10 cellular contexts compared by ENCODE assay signal in genomic region chr2:54287532-54287931, GRCh38. TPM values are rescaled to one million over a fixed set of nuclear protein-coding genes. Genes with fewer than 3 reads are reported as not detected.
"Had no signal": no experiment of that assay in that cellular context is flagged by ENCODE, and none has a peak within 500 bp of the region (broad histone marks: within the 10 kb centered on the region; RNA-seq: fewer than 3 reads in every experiment).

No MANE protein-coding gene starts in this region.

- H3K4me3 ChIP-seq: breast epithelium, esophagus squamous epithelium had no signal

- H3K27ac ChIP-seq: esophagus squamous epithelium had no signal

- H3K36me3 ChIP-seq: breast epithelium, esophagus squamous epithelium had no signal

- DNase-seq: activated effector memory CD4-positive, alpha-beta T cell treated with Interleukin-2 at 50 U/mL for 16 hours; activated T-cell treated with anti-CD3 and anti-CD28 coated beads, Interleukin-2, amount 50 U/mL, for 1 hour; esophagus squamous epithelium; nephron progenitor cell; small intestine; T-helper 2 cell; trophoblast cell had no signal

- H3K4me1 ChIP-seq: breast epithelium, esophagus squamous epithelium had no signal

- H3K27me3 ChIP-seq: breast epithelium, esophagus squamous epithelium had no signal

- H3K9me3 ChIP-seq: breast epithelium, esophagus squamous epithelium had no signal

RNA-seq across cellular contexts. Expression of gene TSPYL6, which starts 31.5 kb away (rescaled TPM):
- total RNA-seq: breast epithelium, chondrocyte, esophagus squamous epithelium, pulmonary artery endothelial cell had no signal
- polyA plus RNA-seq: small intestine had no signal
